8 cellular contexts compared by ENCODE assay signal in genomic region chr6:166307082-166307980, GRCh38. TPM values are rescaled to one million over a fixed set of nuclear protein-coding genes. Genes with fewer than 3 reads are reported as not detected.
DNase-seq lines count a peak whose midpoint lies in the region; ATAC-seq and TF ChIP-seq lines count a peak whose summit lies in the region.

No MANE protein-coding gene starts in this region.

- intact Hi-C loops in heart left ventricle (cut with DNase I) (no loop called here), cardiac septum (cut with DNase I) (no loop called here), spleen (cut with DNase I; ENCODE audit: low total_unique reads) (no loop called here)
- intact Hi-C loops in activated CD8-positive, alpha-beta T cell treated with anti-CD3 and anti-CD28 coated beads for 36 hours (cut with micrococcal nuclease): no loop called here

- POLR2A ChIA-PET in activated CD8-positive, alpha-beta T cell treated with anti-CD3 and anti-CD28 coated beads for 36 hours (lab: Charles Lee): no interaction called here

- peak overlapping the region; percentile 31 for H3K4me3 Mint-ChIP-seq in activated CD8-positive, alpha-beta T cell treated with anti-CD3 and anti-CD28 coated beads for 36 hours

- H3K36me3 ChIP-seq in heart left ventricle (no peaks in the 10 kb centered on the region), spleen (no peaks in the 10 kb centered on the region)

- H3K4me3 ChIP-seq in heart left ventricle (peak overlapping the region; percentile 37 to 63 (median 48)), iPS-11a (ENCODE audit: low read depth, low read length) (peak overlapping the region; percentile 21), spleen (peak overlapping the region; percentile 25 to 74 (median 45))

- DNase-seq in heart left ventricle (no peak), cardiac septum (ENCODE audit: low spot score) (no peak), spleen (peak; percentile 75), cortex of kidney (lab: John Stamatoyannopoulos, UW) (no peak), NCI-H128 (lab: John Stamatoyannopoulos, UW; ENCODE audit: unreplicated experiment) (no peak)
- no peak for DNase-seq in activated CD8-positive, alpha-beta T cell treated with anti-CD3 and anti-CD28 coated beads for 36 hours

- ATAC-seq in heart left ventricle (peak in 2 of 4 donors; percentile 47 to 56), HG02943 (IDR thresholded peaks at IDR 0.05; ENCODE audit: low read depth, unreplicated experiment) (peak; percentile 36)
- peak; percentile 61 for ATAC-seq in activated CD8-positive, alpha-beta T cell treated with anti-CD3 and anti-CD28 coated beads for 36 hours

- no peaks in the 10 kb centered on the region for H3K36me3 Mint-ChIP-seq in activated CD8-positive, alpha-beta T cell treated with anti-CD3 and anti-CD28 coated beads for 36 hours (ENCODE audit: low read depth)

- H3K27me3 Mint-ChIP-seq in activated CD8-positive, alpha-beta T cell treated with anti-CD3 and anti-CD28 coated beads for 36 hours: peaks cover 38% of the 10 kb centered on the region

- H3K9me3 ChIP-seq in heart left ventricle: no peaks in the 10 kb centered on the region
- no peaks in the 10 kb centered on the region for H3K9me3 ChIP-seq in spleen

- peaks cover 0 to 22% (median 6%) of the 10 kb centered on the region in 12 donors for H3K4me1 ChIP-seq in heart left ventricle
- peaks cover 6 to 28% (median 21%) of the 10 kb centered on the region in 6 donors for H3K4me1 ChIP-seq in spleen

- H3K27ac ChIP-seq in heart left ventricle (no peak overlapping the region), spleen (no peak overlapping the region)

- WGBS in heart left ventricle, 4 donors: 3 to 6% (median 4%) methylated on average over 22 to 111 of the region's 111 CpGs
- 3 to 7% (median 3%) methylated on average over 29 to 111 of the region's 111 CpGs for WGBS in spleen, 5 donors

- TF ChIP-seq CTCF in heart left ventricle (IDR thresholded peaks at IDR 0.05) (no peak), spleen (IDR thresholded peaks at IDR 0.05 in 8 of 11, conservative IDR thresholded peaks at IDR 0.05 in 3 of 11) (no peak)
- TF ChIP-seq CTCF in activated CD8-positive, alpha-beta T cell treated with anti-CD3 and anti-CD28 coated beads for 36 hours (IDR thresholded peaks at IDR 0.05): no peak

- H3K27ac Mint-ChIP-seq in activated CD8-positive, alpha-beta T cell treated with anti-CD3 and anti-CD28 coated beads for 36 hours: no peak overlapping the region

- H3K9me3 Mint-ChIP-seq in activated CD8-positive, alpha-beta T cell treated with anti-CD3 and anti-CD28 coated beads for 36 hours: no peaks in the 10 kb centered on the region

- CTCF ChIA-PET in activated CD8-positive, alpha-beta T cell treated with anti-CD3 and anti-CD28 coated beads for 36 hours (lab: Charles Lee): interaction anchor here (0.9 to 2.5 kb wide), 3 partner anchors 13 to 92 kb away, joined by 3 to 10 read pairs (median 5); no protein-coding TSS in a partner anchor

- H3K27me3 ChIP-seq in heart left ventricle (peaks cover 20 to 68% (median 37%) of the 10 kb centered on the region in 9 donors), spleen (replicated peaks in 1 of 7) (peaks cover 0 to 82% (median 41%) of the 10 kb centered on the region in 7 donors)

- H3K4me1 Mint-ChIP-seq in activated CD8-positive, alpha-beta T cell treated with anti-CD3 and anti-CD28 coated beads for 36 hours (ENCODE audit: low read depth): no peaks in the 10 kb centered on the region

- TF ChIP-seq POLR2A in heart left ventricle (IDR thresholded peaks at IDR 0.05) (no peak), spleen (IDR thresholded peaks at IDR 0.05) (no peak)

RNA-seq across cellular contexts. Expression of gene PRR18, which starts 0.9 kb away (rescaled TPM):
- total RNA-seq in heart left ventricle: under 1 TPM in 5 of 9 donors, not detected in 4; 0.07 to 0.12 (median 0.10) TPM
- polyA plus RNA-seq in heart left ventricle: under 1 TPM in 1 of 2 donors, not detected in 1; 0.08 TPM
- 0.13 TPM for total RNA-seq in cardiac septum
- under 1 TPM; 0.23 to 0.27 TPM for total RNA-seq in activated CD8-positive, alpha-beta T cell treated with anti-CD3 and anti-CD28 coated beads for 36 hours
- total RNA-seq in spleen: under 1 TPM in 2 of 7 donors, not detected in 5; 0.28 to 0.30 TPM
- under 1 TPM in 2 of 3 donors, not detected in 1; 0.03 to 0.08 TPM for polyA plus RNA-seq in spleen

RNA-seq across cellular contexts. Expression of gene SFT2D1, which starts 35.0 kb away (rescaled TPM):
- 10 to 100 TPM; 16.8 to 30.8 (median 20.9) TPM for total RNA-seq in heart left ventricle
- 10 to 100 TPM; 37.1 to 41.5 TPM for polyA plus RNA-seq in heart left ventricle
- 25.1 TPM for total RNA-seq in cardiac septum
- 10 to 100 TPM; 39.0 to 42.6 TPM for total RNA-seq in activated CD8-positive, alpha-beta T cell treated with anti-CD3 and anti-CD28 coated beads for 36 hours
- 10 to 100 TPM; 46.0 to 66.4 (median 51.9) TPM for total RNA-seq in spleen
- polyA plus RNA-seq in spleen: 10 to 100 TPM; 58.8 to 71.0 (median 69.7) TPM
